1 cellular context compared by ENCODE assay signal in the genomic region with DNA sequence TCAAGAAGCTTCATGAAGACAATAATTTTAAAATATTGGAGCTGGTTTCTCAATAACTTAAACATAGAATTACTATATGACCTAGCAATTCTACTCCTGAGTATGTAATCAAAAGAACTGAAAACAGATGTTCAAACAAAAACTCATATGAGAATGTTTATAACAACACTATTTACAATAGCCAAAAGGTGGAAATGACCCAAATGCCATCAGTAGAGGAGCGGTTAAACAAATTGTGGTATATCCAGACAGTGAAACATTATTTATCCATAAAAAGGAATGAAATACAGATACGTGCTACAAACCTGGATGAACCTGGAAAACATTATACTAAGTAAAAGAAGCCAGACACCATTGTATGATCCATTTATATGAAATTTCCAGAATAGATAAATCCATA.
TF ChIP-seq lines count a peak whose summit lies in the region.

No MANE protein-coding gene starts in this region.

TF ChIP-seq in IMR-90, 13 proteins besides CTCF, POLR2A, EP300 and RAD21 (continued from another document):
- no peak for TF ChIP-seq NFE2L2 (IDR thresholded peaks at IDR 0.05; ENCODE audit: low read depth, low read length)
TF ChIP-seq in IMR-90: peak in this region for 0.
